ENCODE assay signal across 8 cellular contexts in the genomic region with DNA sequence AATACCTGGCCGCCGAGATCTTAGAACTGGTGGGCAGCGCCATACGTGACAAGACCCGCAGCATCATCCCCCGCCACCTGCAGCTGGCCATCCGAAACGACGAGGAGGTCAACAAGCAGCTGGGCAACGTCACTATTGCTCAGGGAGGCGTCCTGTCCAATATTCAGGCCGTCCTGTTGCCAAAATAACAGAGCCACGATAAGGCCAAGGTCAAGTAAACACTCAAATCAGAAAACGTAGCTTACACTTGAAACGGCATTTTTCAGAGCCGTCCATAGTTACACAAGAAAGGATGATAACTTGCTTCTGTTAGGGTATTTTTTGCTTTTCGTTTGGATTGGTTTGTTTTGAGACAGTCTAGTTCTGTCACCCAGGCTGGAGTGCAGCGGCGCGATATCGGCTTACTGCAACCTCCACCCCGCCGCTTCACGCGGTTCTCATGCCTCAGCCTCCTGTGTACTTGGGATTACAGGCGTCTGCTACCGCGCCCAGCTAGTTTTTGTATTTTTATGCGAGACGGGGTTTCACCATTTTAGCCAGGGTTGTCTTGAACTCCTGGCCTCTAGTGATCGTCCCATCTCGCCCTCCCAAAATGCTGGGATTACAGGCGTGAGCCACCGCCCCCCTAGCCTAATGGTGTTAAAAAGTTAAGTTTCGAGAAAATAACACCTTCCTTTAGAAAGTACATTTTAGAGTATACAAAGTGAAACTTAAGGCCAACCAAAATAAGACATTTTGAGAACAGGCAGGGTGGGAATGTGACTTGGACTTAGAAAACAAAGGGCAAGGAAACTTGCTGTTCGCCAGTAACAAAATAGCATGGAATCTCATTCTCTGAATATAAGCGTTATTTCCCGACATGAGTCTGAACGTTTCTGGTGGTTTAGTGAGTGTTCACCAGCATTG. TPM values are rescaled to one million over a fixed set of nuclear protein-coding genes. Genes with fewer than 3 reads are reported as not detected.
DNase-seq lines count a peak whose midpoint lies in the region; ATAC-seq, FAIRE-seq and TF ChIP-seq lines count a peak whose summit lies in the region.

No MANE protein-coding gene starts in this region.

- H3K36me3 ChIP-seq in OCI-LY7 (ENCODE audit: insufficient read depth, low read length) (no peaks in the 10 kb centered on the region), ascending aorta (no peaks in the 10 kb centered on the region), kidney epithelial cell (ENCODE audit: control insufficient read depth, insufficient read depth, low read length) (no peaks in the 10 kb centered on the region)

- H2AFZ ChIP-seq in OCI-LY7 (ENCODE audit: low read length) = no peak overlapping the region

- H3K27me3 ChIP-seq in ascending aorta (no peaks in the 10 kb centered on the region), kidney epithelial cell (ENCODE audit: control insufficient read depth, insufficient read depth, low read length) (no peaks in the 10 kb centered on the region)

- peaks cover 23% of the 10 kb centered on the region for H3K4me1 Mint-ChIP-seq in stimulated activated effector memory CD8-positive, alpha-beta T cell treated with anti-CD3 and anti-CD28 coated beads, Interleukin-12 subunit alpha, Interleukin-12 subunit beta, amount 100 ng/mL, for 72 hours

- H3K4me3 ChIP-seq in OCI-LY7 (ENCODE audit: low read depth, low read length, poor library complexity, severe bottlenecking) = peak overlapping the region; percentile 67
- H3K4me3 ChIP-seq in ascending aorta = peak overlapping the region; percentile 67 to 75
- H3K4me3 ChIP-seq in kidney epithelial cell (ENCODE audit: low read depth, low read length) = peak overlapping the region; percentile 40

- ATAC-seq in stimulated activated effector memory CD8-positive, alpha-beta T cell treated with anti-CD3 and anti-CD28 coated beads, Interleukin-12 subunit alpha, Interleukin-12 subunit beta, amount 100 ng/mL, for 72 hours = peak; percentile 34

- peak overlapping the region; percentile 99 for H3K27ac ChIP-seq in OCI-LY7 (ENCODE audit: low read depth, low read length, poor library complexity, severe bottlenecking)
- H3K27ac ChIP-seq in ascending aorta = peak overlapping the region; percentile 90 to 97

- no peaks in the 10 kb centered on the region for H3K79me2 ChIP-seq in OCI-LY7 (ENCODE audit: insufficient read depth, low read depth, low read length)

- H3K4me1 ChIP-seq in OCI-LY7 (ENCODE audit: insufficient read depth, low read length, poor library complexity, severe bottlenecking) (peaks cover 73% of the 10 kb centered on the region), ascending aorta (peaks cover 0 to 8% of the 10 kb centered on the region in 2 donors)

- H3K36me3 Mint-ChIP-seq in stimulated activated effector memory CD8-positive, alpha-beta T cell treated with anti-CD3 and anti-CD28 coated beads, Interleukin-12 subunit alpha, Interleukin-12 subunit beta, amount 100 ng/mL, for 72 hours = peaks cover 29% of the 10 kb centered on the region

- TF ChIP-seq CTCF in OCI-LY7 (conservative IDR thresholded peaks at IDR 0.05; ENCODE audit: low read length) (no peak), ascending aorta (IDR thresholded peaks at IDR 0.05) (no peak), kidney epithelial cell (IDR thresholded peaks at IDR 0.05; ENCODE audit: insufficient read depth, low read length, poor library complexity, severe bottlenecking) (no peak)

- peak overlapping the region; percentile 85 for H3K4me2 ChIP-seq in OCI-LY7 (ENCODE audit: low read length)

- H3K9me2 ChIP-seq in OCI-LY7 (ENCODE audit: insufficient read depth, low read length) = no peaks in the 10 kb centered on the region

- peak overlapping the region; percentile 75 for H3K4me3 Mint-ChIP-seq in stimulated activated effector memory CD8-positive, alpha-beta T cell treated with anti-CD3 and anti-CD28 coated beads, Interleukin-12 subunit alpha, Interleukin-12 subunit beta, amount 100 ng/mL, for 72 hours

- intact Hi-C loops in OCI-LY7 (cut with micrococcal nuclease; ENCODE audit: unreplicated experiment) (loop anchor here (5.0 kb wide), 1 partner anchor 1848 kb away; a partner anchor contains a TSS), ascending aorta (cut with DNase I) (loop anchor here (1.0 to 5.0 kb wide), 4 partner anchors 11 to 228 kb away; a partner anchor contains a TSS)

- DNase-seq in ELR (ENCODE audit: low read depth) (peak; percentile 72), H54 (ENCODE audit: insufficient read length, low spot score) (no peak), OCI-LY7 (ENCODE audit: low spot score) (peak; percentile 71), ascending aorta (ENCODE audit: low spot score in 2 of 2) (peak in 1 of 2 donors; percentile 33), kidney epithelial cell (ENCODE audit: low read depth) (no peak), islet precursor cell (no peak), NCI-H526 treated with DMSO at 0.1 percent for 48 hours (lab: John Stamatoyannopoulos, UW) (no peak)
- peak; percentile 26 to 88 for DNase-seq in stimulated activated effector memory CD8-positive, alpha-beta T cell treated with anti-CD3 and anti-CD28 coated beads, Interleukin-12 subunit alpha, Interleukin-12 subunit beta, amount 100 ng/mL, for 72 hours (ENCODE audit: low spot score in 2 of 2)

- H3K9me3 ChIP-seq in OCI-LY7 (ENCODE audit: low read length) (no peaks in the 10 kb centered on the region), ascending aorta (no peaks in the 10 kb centered on the region)

- TSS peak; percentile 87 for BruUV-seq in OCI-LY7 (replicated peaks; lab: Mats Ljungman, UMichigan)

- CTCF ChIA-PET in OCI-LY7 (lab: Charles Lee; ENCODE audit: unreplicated experiment) = interaction anchor here (1.1 kb wide), 1 partner anchor 13 kb away, joined by 6 read pairs; a partner anchor contains a TSS

- FAIRE-seq in H54 (lab: Jason Lieb, UNC) = no peak

- POLR2A ChIA-PET in OCI-LY7 (lab: Charles Lee) = interaction anchor here (0.7 to 16.1 kb wide), 43 partner anchors 8 to 1850 kb away, joined by 3 to 793 read pairs (median 8); a partner anchor contains a TSS

- peak overlapping the region; percentile 95 for H3K27ac Mint-ChIP-seq in stimulated activated effector memory CD8-positive, alpha-beta T cell treated with anti-CD3 and anti-CD28 coated beads, Interleukin-12 subunit alpha, Interleukin-12 subunit beta, amount 100 ng/mL, for 72 hours

- no peaks in the 10 kb centered on the region for H4K20me1 ChIP-seq in OCI-LY7 (ENCODE audit: insufficient read depth, low read length)

- TF ChIP-seq POLR2A in H54 (IDR thresholded peaks at IDR 0.05; ENCODE audit: low read depth, low read length) = peak; percentile 5; the same call in 1 of the 2 replicates

- H3K9me3 Mint-ChIP-seq in stimulated activated effector memory CD8-positive, alpha-beta T cell treated with anti-CD3 and anti-CD28 coated beads, Interleukin-12 subunit alpha, Interleukin-12 subunit beta, amount 100 ng/mL, for 72 hours = no peaks in the 10 kb centered on the region

RNA-seq across cellular contexts. Expression of a gene that starts 42.8 kb away (rescaled TPM):
- total RNA-seq in OCI-LY7 (2014; rRNA removed; shearing (Covaris generic)) = 0.18 and 0.69 TPM in 2 replicates
- 0.57 and 0.72 TPM in 2 replicates for total RNA-seq in OCI-LY7 (2022)
- total RNA-seq in ascending aorta = 2.6 TPM
- total RNA-seq in kidney epithelial cell = 1.4 and 2.6 TPM in 2 replicates

Comparison
In these comparisons a context has a peak if more than half of its experiments do, and no peak if none do; other contexts are left out.
1. DNase-seq: peak in ELR (single experiment), OCI-LY7 (single experiment) and stimulated activated effector memory CD8-positive, alpha-beta T cell treated with anti-CD3 and anti-CD28 coated beads, Interleukin-12 subunit alpha, Interleukin-12 subunit beta, amount 100 ng/mL, for 72 hours (2 of 2); none in H54 (single experiment), kidney epithelial cell (single experiment), islet precursor cell (single experiment) and NCI-H526 treated with DMSO at 0.1 percent for 48 hours (single experiment).
2. Peak in every context shown above with its lines, with median percentiles within 50 percentile points of each other: H3K4me3 ChIP-seq.